24 cellular contexts compared by ENCODE assay signal in the genomic region with DNA sequence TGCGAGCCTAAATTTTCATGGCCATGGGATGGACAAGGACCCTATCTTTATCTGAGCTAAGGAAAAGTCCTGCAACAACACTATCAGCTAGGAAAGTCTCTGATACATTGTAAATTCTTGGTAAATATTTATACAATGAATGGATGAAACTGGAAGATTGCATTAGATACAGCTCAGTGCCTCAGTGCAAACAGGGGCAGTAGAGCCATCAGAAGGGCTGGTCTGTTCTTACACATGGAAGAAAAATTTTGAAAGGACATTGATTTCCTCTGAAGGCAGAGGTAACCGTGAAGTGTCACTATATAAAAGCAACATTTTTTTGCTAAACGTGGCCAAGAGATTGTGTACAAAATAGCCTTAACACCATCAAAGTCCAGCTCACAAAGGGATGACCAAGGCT.
DNase-seq lines count a peak whose midpoint lies in the region; FAIRE-seq and TF ChIP-seq lines count a peak whose summit lies in the region.
"Had no signal": no experiment of that assay in that cellular context is flagged by ENCODE, and none has a peak within 500 bp of the region (broad histone marks: within the 10 kb centered on the region; RNA-seq: fewer than 3 reads in every experiment).

No MANE protein-coding gene starts in this region.

- FAIRE-seq in islet of Langerhans (lab: Jason Lieb, UNC), result peak; percentile 91
- FAIRE-seq: A204.1, D721Med, G401.6, GM12891, GM19239 had no signal

- peaks cover 9% of the 10 kb centered on the region for H3K36me3 Mint-ChIP-seq in nephron progenitor cell (ENCODE audit: low read depth)
- H3K36me3 Mint-ChIP-seq: CD14-positive monocyte; CD4-positive, CD25-positive, alpha-beta regulatory T cell had no signal

- peaks cover 18% of the 10 kb centered on the region for H3K9me3 Mint-ChIP-seq in nephron progenitor cell

- peak overlapping the region; percentile 46 for H3K27ac Mint-ChIP-seq in nephron progenitor cell
- H3K27ac Mint-ChIP-seq: CD14-positive monocyte; CD4-positive, CD25-positive, alpha-beta regulatory T cell; CD8-positive, alpha-beta memory T cell had no signal

- no peak for DNase-seq in nephron progenitor cell
- DNase-seq in activated CD8-positive, alpha-beta memory T cell treated with anti-CD3 and anti-CD28 coated beads, Interleukin-2, amount 50 U/mL, for 4 hours, result no peak
- DNase-seq in stimulated activated CD4-positive, alpha-beta T cell treated with anti-CD3 and anti-CD28 coated beads, Interleukin-2, amount 100 ng/mL, for 24 hours, result no peak
- no peak for DNase-seq in COLO829 (ENCODE audit: low spot score)
- DNase-seq: 8988T; ACHN; BE2C; C1 segment of cervical spinal cord; Caco-2; Calu3; CD4-positive, alpha-beta memory T cell; CD4-positive, CD25-positive, alpha-beta regulatory T cell; CD8-positive, alpha-beta memory T cell; DMS79 treated with DMSO at 0.1 percent for 48 hours; GF-D8 had no signal

- TF ChIP-seq CTCF in VCaP (conservative IDR thresholded peaks at IDR 0.05), result no peak
- TF ChIP-seq CTCF in nephron progenitor cell (IDR thresholded peaks at IDR 0.05), result no peak

- peak overlapping the region; percentile 62 for H3K27ac ChIP-seq in VCaP
- H3K27ac ChIP-seq: BLaER1 had no signal

- H3K4me3 Mint-ChIP-seq in nephron progenitor cell, result no peak overlapping the region
- H3K4me3 Mint-ChIP-seq: CD14-positive monocyte; CD4-positive, alpha-beta memory T cell; CD4-positive, CD25-positive, alpha-beta regulatory T cell; CD8-positive, alpha-beta memory T cell had no signal

- peaks cover 11% of the 10 kb centered on the region for H3K4me1 Mint-ChIP-seq in nephron progenitor cell
- H3K4me1 Mint-ChIP-seq: CD4-positive, CD25-positive, alpha-beta regulatory T cell; CD8-positive, alpha-beta memory T cell had no signal

- peaks cover 2% of the 10 kb centered on the region for H3K27me3 Mint-ChIP-seq in nephron progenitor cell (ENCODE audit: low read depth, poor library complexity)
- H3K27me3 Mint-ChIP-seq: CD4-positive, CD25-positive, alpha-beta regulatory T cell had no signal
